Comparison of ENCODE assay signal across 21 cellular contexts in the genomic region with DNA sequence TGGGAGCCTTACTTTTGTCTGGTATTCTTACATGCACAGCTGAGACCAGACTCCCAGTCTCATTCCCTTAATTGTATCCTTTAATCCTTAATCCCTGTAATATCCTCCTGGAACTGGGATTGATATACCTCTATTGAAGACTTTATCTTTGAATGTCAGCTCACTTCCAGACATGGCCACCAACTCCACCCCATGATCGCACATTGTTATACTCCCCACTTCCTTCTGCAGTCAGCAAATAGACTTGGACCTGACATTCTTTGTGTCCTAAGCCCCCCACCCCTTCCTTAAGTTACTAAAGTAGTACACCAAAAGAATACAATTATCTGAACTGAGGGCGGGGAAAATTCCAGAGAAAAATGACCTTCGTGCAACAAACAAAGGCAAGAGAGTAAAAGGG. TPM values are rescaled to one million over a fixed set of nuclear protein-coding genes. Genes with fewer than 3 reads are reported as not detected.
DNase-seq lines count a peak whose midpoint lies in the region; ATAC-seq, FAIRE-seq and TF ChIP-seq lines count a peak whose summit lies in the region.
"Had no signal": no experiment of that assay in that cellular context is flagged by ENCODE, and none has a peak within 500 bp of the region (broad histone marks: within the 10 kb centered on the region; RNA-seq: fewer than 3 reads in every experiment).

No MANE protein-coding gene starts in this region.

- H2AFZ ChIP-seq in K562 (ENCODE audit: low read depth, low read length), result peak overlapping the region; percentile 61
- H2AFZ ChIP-seq: GM23338 had no signal

- H3K4me3 ChIP-seq in K562, result no peak overlapping the region
- H3K4me3 ChIP-seq in transverse colon, result no peak overlapping the region
- H3K4me3 ChIP-seq: BLaER1, GM12878, GM23338 had no signal

- POLR2A ChIA-PET in K562 (lab: Yijun Ruan, JAX), result interaction anchor here (0.6 to 1.0 kb wide), 2 partner anchors 9 to 409 kb away, joined by 3 read pairs; a partner anchor contains a TSS

- no peak overlapping the region for H3K27ac ChIP-seq in K562 (ENCODE audit: extremely low read depth, low read depth, low read length)
- no peak overlapping the region for H3K27ac ChIP-seq in transverse colon
- H3K27ac ChIP-seq: BLaER1, KMS-11 had no signal

- H3K79me2 ChIP-seq in K562 (ENCODE audit: control insufficient read depth, insufficient read depth, low read length), result no peaks in the 10 kb centered on the region

- ATAC-seq in K562 (peak; percentile 54), GM19455 (IDR thresholded peaks at IDR 0.05; ENCODE audit: unreplicated experiment) (no peak)
- ATAC-seq: CD8-positive, alpha-beta T cell; GM12878; GM23338; HCT116 had no signal

- H3K4me2 ChIP-seq in K562 (ENCODE audit: insufficient read depth, low read length), result no peak overlapping the region
- H3K4me2 ChIP-seq: BLaER1, GM23338, KMS-11 had no signal

- TF ChIP-seq EP300 in K562 (IDR thresholded peaks at IDR 0.05; ENCODE audit: low read length) (no peak), transverse colon (IDR thresholded peaks at IDR 0.05; ENCODE audit: low read depth) (no peak)

- H4K20me1 ChIP-seq in K562 (replicated peaks; ENCODE audit: control insufficient read depth, insufficient read depth, low read length), result no peaks in the 10 kb centered on the region
- H4K20me1 ChIP-seq: BLaER1 had no signal

- H3K9me3 ChIP-seq in K562 (replicated peaks; ENCODE audit: control insufficient read depth, insufficient read depth, low read depth, low read length) (no peaks in the 10 kb centered on the region), transverse colon (no peaks in the 10 kb centered on the region)
- H3K9me3 ChIP-seq: BLaER1 had no signal

- peaks cover 5% of the 10 kb centered on the region for H3K4me1 Mint-ChIP-seq in activated CD4-positive, alpha-beta T cell treated with anti-CD3 and anti-CD28 coated beads, Interleukin-2, amount 10 ng/mL, durations not matched to agents 24 days and 14 days
- H3K4me1 Mint-ChIP-seq: GM23338 had no signal

- no peaks in the 10 kb centered on the region for H3K9me3 Mint-ChIP-seq in activated CD4-positive, alpha-beta T cell treated with anti-CD3 and anti-CD28 coated beads, Interleukin-2, amount 10 ng/mL, durations not matched to agents 24 days and 14 days
- H3K9me3 Mint-ChIP-seq: CD8-positive, alpha-beta T cell had no signal

- peak; percentile 68 for FAIRE-seq in K562 (lab: Jason Lieb, UNC)
- FAIRE-seq: H54 had no signal

- 54% methylated on average over 3 of the region's 3 CpGs for WGBS in K562 (ENCODE audit: insufficient coverage, low coverage, missing lambda C conversion rate)
- WGBS in transverse colon (ENCODE audit: low coverage in 1 of 2), 2 donors, result 90 to 93% methylated on average over 3 of the region's 3 CpGs

- intact Hi-C loops in activated CD4-positive, alpha-beta T cell treated with anti-CD3 and anti-CD28 coated beads, Interleukin-2, amount 10 ng/mL, durations not matched to agents 24 days and 14 days (cut with micrococcal nuclease), result no loop called here
- intact Hi-C loops in K562 (cut with micrococcal nuclease) (no loop called here), transverse colon (cut with DNase I; ENCODE audit: low total_unique reads) (no loop called here)

- no peaks in the 10 kb centered on the region for H3K27me3 Mint-ChIP-seq in activated CD4-positive, alpha-beta T cell treated with anti-CD3 and anti-CD28 coated beads, Interleukin-2, amount 10 ng/mL, durations not matched to agents 24 days and 14 days

- no TSS peak for BruUV-seq in K562 (replicated peaks; lab: Mats Ljungman, UMichigan)

- TF ChIP-seq POLR2A in K562 (conservative IDR thresholded peaks at IDR 0.05) (no peak), transverse colon (IDR thresholded peaks at IDR 0.05) (no peak)

- H3K4me1 ChIP-seq in K562 (replicated peaks in 1 of 2; ENCODE audit: control insufficient read depth in 2 of 2, insufficient read depth in 2 of 2, low read length in 2 of 2) (no peaks in the 10 kb centered on the region; a peak in 1 of 5 replicates), transverse colon (no peaks in the 10 kb centered on the region)

- no peaks in the 10 kb centered on the region for H3K27me3 ChIP-seq in K562 (ENCODE audit: control insufficient read depth in 2 of 2, insufficient read depth in 2 of 2, low read length in 2 of 2)
- H3K27me3 ChIP-seq in transverse colon, result no peaks in the 10 kb centered on the region
- H3K27me3 ChIP-seq: BLaER1 had no signal

- CTCF ChIA-PET in K562 (lab: Yijun Ruan, JAX; ENCODE audit: low intra/inter-chr PET ratio), result no interaction called here

- H3K36me3 ChIP-seq in K562 (ENCODE audit: control insufficient read depth, insufficient read depth, low read length) (no peaks in the 10 kb centered on the region), transverse colon (no peaks in the 10 kb centered on the region)
- H3K36me3 ChIP-seq: BLaER1 had no signal

- in situ Hi-C loops in K562 (cut with MboI), result no loop called here
- in situ Hi-C loops in transverse colon (cut with MboI; ENCODE audit: low pct_ligation_motif_present in 1 of 4, low pct_unique_long_range_greater_than_20kb in 1 of 4, low sequenced_read_pairs in 3 of 4), result loop anchor here in 3 of 4 donors (25.0 kb wide), 2 partner anchors 106 to 481 kb away; a partner anchor contains a TSS

- no peak for TF ChIP-seq RAD21 in K562 (CRISPR knock-in tag; conservative IDR thresholded peaks at IDR 0.05 in 1 of 2, IDR thresholded peaks at IDR 0.05 in 1 of 2)

- peak; percentile 40 for DNase-seq in activated CD4-positive, alpha-beta T cell treated with anti-CD3 and anti-CD28 coated beads, Interleukin-2, amount 10 ng/mL, durations not matched to agents 24 days and 14 days
- no peak for DNase-seq in activated CD4-positive, alpha-beta T cell treated with anti-CD3 and anti-CD28 coated beads, Interleukin-2, amount 50 U/mL, for 48 hours
- DNase-seq in NCI-H82 treated with DMSO at 0.1 percent for 48 hours (lab: John Stamatoyannopoulos, UW; ENCODE audit: unreplicated experiment) (peak; percentile 80), K562 (ENCODE audit: extremely low read depth in 1 of 4, low spot score in 3 of 4) (no peak), DMS114 treated with DMSO at 0.1 percent for 48 hours (lab: John Stamatoyannopoulos, UW; ENCODE audit: unreplicated experiment) (no peak), ureter (ENCODE audit: low spot score) (no peak), transverse colon (no peak)
- DNase-seq: 8988T; CD8-positive, alpha-beta T cell; COR-L47; DMS53; DND-41; EL had no signal

- TF ChIP-seq CTCF in K562 (IDR thresholded peaks at IDR 0.05 in 2 of 3, conservative IDR thresholded peaks at IDR 0.05 in 1 of 3; ENCODE audit: insufficient read depth in 2 of 3, low read depth in 1 of 3, low read length in 3 of 3) (no peak), transverse colon (IDR thresholded peaks at IDR 0.05) (no peak)

- no peaks in the 10 kb centered on the region for H3K36me3 Mint-ChIP-seq in activated CD4-positive, alpha-beta T cell treated with anti-CD3 and anti-CD28 coated beads, Interleukin-2, amount 10 ng/mL, durations not matched to agents 24 days and 14 days (ENCODE audit: low read depth)
- H3K36me3 Mint-ChIP-seq: CD14-positive monocyte; CD8-positive, alpha-beta T cell had no signal

- no peak overlapping the region for H3K4me3 Mint-ChIP-seq in activated CD4-positive, alpha-beta T cell treated with anti-CD3 and anti-CD28 coated beads, Interleukin-2, amount 10 ng/mL, durations not matched to agents 24 days and 14 days
- H3K4me3 Mint-ChIP-seq: CD14-positive monocyte; CD8-positive, alpha-beta T cell; GM23338 had no signal

- H3K9ac ChIP-seq in K562 (ENCODE audit: insufficient read depth in 1 of 2, low read depth in 2 of 2, low read length in 2 of 2), result no peak overlapping the region
- H3K9ac ChIP-seq: BLaER1, KMS-11 had no signal

- no peaks in the 10 kb centered on the region for H3K9me1 ChIP-seq in K562 (ENCODE audit: control insufficient read depth, insufficient read depth, low read length)

- no peak overlapping the region for H3K27ac Mint-ChIP-seq in activated CD4-positive, alpha-beta T cell treated with anti-CD3 and anti-CD28 coated beads, Interleukin-2, amount 10 ng/mL, durations not matched to agents 24 days and 14 days
- H3K27ac Mint-ChIP-seq: CD14-positive monocyte; CD8-positive, alpha-beta T cell; GM23338 had no signal

TF ChIP-seq in K562, 482 proteins besides CTCF, POLR2A, EP300 and RAD21 (continues in another document):
- TF ChIP-seq MEF2D (tag; conservative IDR thresholded peaks at IDR 0.05; ENCODE audit: low read depth) (no peak), POLR2H (tag; IDR thresholded peaks at IDR 0.05; ENCODE audit: low read depth) (no peak), ZNF561 (CRISPR knock-in tag; conservative IDR thresholded peaks at IDR 0.05) (no peak), XRCC5 (IDR thresholded peaks at IDR 0.05; ENCODE audit: low read depth, low read length) (no peak), ZNF75A (CRISPR knock-in tag; IDR thresholded peaks at IDR 0.05) (no peak), NCOA6 (IDR thresholded peaks at IDR 0.05) (no peak), TAF7 (tag; IDR thresholded peaks at IDR 0.05) (no peak), FOXA3 (CRISPR knock-in tag; conservative IDR thresholded peaks at IDR 0.05 in 1 of 2, IDR thresholded peaks at IDR 0.05 in 1 of 2) (no peak)

RNA-seq across cellular contexts. Expression of a gene that starts 8.6 kb away (rescaled TPM):
- 90.8 and 92.0 TPM in 2 replicates for total RNA-seq in activated CD4-positive, alpha-beta T cell treated with anti-CD3 and anti-CD28 coated beads, Interleukin-2, amount 10 ng/mL, durations not matched to agents 24 days and 14 days
- 52.8 and 159 TPM in 2 replicates for total RNA-seq in K562 (2011; cell fraction: chromatin; rRNA removed; ENCODE audit: low replicate concordance)
- 43.4 and 53.4 TPM in 2 replicates for total RNA-seq in K562 (2011; cell fraction: nucleolus; rRNA removed)
- 46.3 and 48.5 TPM in 2 replicates for total RNA-seq in K562 (2011; cell fraction: nucleoplasm; rRNA removed)
- total RNA-seq in K562 (2014; rRNA removed) (28.3 and 32.1 TPM in 2 replicates), K562 (2014; rRNA removed; fragmentation: Illumina TruSeq; extraction: Trizol) (81.0 and 94.9 TPM in 2 replicates), K562 (2015; rRNA removed; fragmentation: Illumina TruSeq; extraction: Trizol) (70.2 and 78.3 TPM in 2 replicates), K562 (2021) (82.7 and 88.6 TPM in 2 replicates), ureter (59.5 TPM), transverse colon (100 to 1,000 TPM in 1 of 4 donors, 10 to 100 TPM in 3; 15.5 to 241 (median 29.4) TPM)
- polyA plus RNA-seq in K562 (2011; rRNA removed) (34.2 and 52.7 TPM in 2 replicates), K562 (2014; fragmentation: Illumina TruSeq; extraction: Trizol) (36.2 and 42.8 TPM in 2 replicates), K562 (2014; fragmentation: Nextera tagmentation; extraction: Ambion mirVana) (10 to 100 TPM; 17.4 to 19.9 TPM), K562 (2014; rRNA removed) (25.6 and 31.4 TPM in 2 replicates)
- 15.3 and 41.1 TPM in 2 replicates for polyA plus RNA-seq in K562 (2011; cell fraction: cytosol; rRNA removed)
- 19.3 and 21.6 TPM in 2 replicates for polyA plus RNA-seq in K562 (2011; cell fraction: nucleus; rRNA removed)
- 28.9 and 29.0 TPM in 2 replicates for polyA plus RNA-seq in K562 (2012)
- polyA minus RNA-seq in K562 (2011; rRNA and poly(A)+ RNA removed), result 334 and 360 TPM in 2 replicates
- 66.7 and 80.0 TPM in 2 replicates for polyA minus RNA-seq in K562 (2011; cell fraction: cytosol; rRNA and poly(A)+ RNA removed)
- 73.6 and 124 TPM in 2 replicates for polyA minus RNA-seq in K562 (2011; cell fraction: nucleus; rRNA and poly(A)+ RNA removed)

Comparison
In these comparisons a context has a peak if more than half of its experiments do, and no peak if none do; other contexts are left out.
1. DNase-seq: peak in activated CD4-positive, alpha-beta T cell treated with anti-CD3 and anti-CD28 coated beads, Interleukin-2, amount 10 ng/mL, durations not matched to agents 24 days and 14 days (single experiment) and NCI-H82 treated with DMSO at 0.1 percent for 48 hours (single experiment); none in activated CD4-positive, alpha-beta T cell treated with anti-CD3 and anti-CD28 coated beads, Interleukin-2, amount 50 U/mL, for 48 hours (0 of 2), K562 (0 of 4), DMS114 treated with DMSO at 0.1 percent for 48 hours (single experiment), ureter (single experiment) and transverse colon (single experiment).